ENCODE assay signal across 14 cellular contexts in the genomic region with DNA sequence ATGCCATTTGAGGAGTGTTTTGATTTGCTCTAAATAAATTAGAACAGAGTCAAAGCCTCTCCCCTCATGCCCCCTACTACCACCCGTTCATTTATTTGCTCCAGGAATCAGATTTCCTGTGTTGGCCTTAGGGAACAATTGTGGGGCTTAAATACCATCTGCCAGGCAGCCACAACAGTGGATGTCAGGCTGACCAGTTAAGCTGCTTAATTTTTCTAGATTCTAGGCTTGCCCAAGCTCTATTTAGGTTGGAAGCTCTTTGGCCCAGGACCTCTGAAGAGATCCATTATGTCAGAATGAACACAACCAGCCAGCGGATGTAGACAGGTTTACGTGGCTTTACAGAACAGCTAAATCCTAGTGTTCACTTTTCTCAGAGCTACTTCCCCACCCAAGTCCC. TPM values are rescaled to one million over a fixed set of nuclear protein-coding genes. Genes with fewer than 3 reads are reported as not detected.
DNase-seq lines count a peak whose midpoint lies in the region; ATAC-seq and TF ChIP-seq lines count a peak whose summit lies in the region.
"Had no signal": no experiment of that assay in that cellular context is flagged by ENCODE, and none has a peak within 500 bp of the region (broad histone marks: within the 10 kb centered on the region; RNA-seq: fewer than 3 reads in every experiment).

No MANE protein-coding gene starts in this region.

- intact Hi-C loops in left ventricle myocardium inferior (cut with micrococcal nuclease) = no loop called here
- intact Hi-C loops in heart right ventricle (cut with DNase I) = loop anchor here in 1 of 10 donors (5.0 kb wide), 1 partner anchor 88 kb away; the partner anchor contains the start of genes APOF and STAT2
- intact Hi-C loops in PC-3 (cut with micrococcal nuclease) = no loop called here

- peaks cover 6% of the 10 kb centered on the region for H3K27me3 Mint-ChIP-seq in endothelial cell (ENCODE audit: unreplicated experiment)
- no peaks in the 10 kb centered on the region for H3K27me3 Mint-ChIP-seq in type B pancreatic cell

- H3K9ac ChIP-seq in PC-3 (ENCODE audit: low read length) = no peak overlapping the region

- peak overlapping the region; percentile 90 for H3K27ac ChIP-seq in left ventricle myocardium inferior (replicated peaks)
- H3K27ac ChIP-seq in heart right ventricle = peak overlapping the region in 4 of 10 donors; percentile 85 to 92 (median 86)
- H3K27ac ChIP-seq in PC-3 (ENCODE audit: low read length) = no peak overlapping the region

- no peak for ATAC-seq in heart right ventricle
- no peak for ATAC-seq in PC-3
- no peak for ATAC-seq in GM21529 (IDR thresholded peaks at IDR 0.05; ENCODE audit: unreplicated experiment)

- peaks cover 20% of the 10 kb centered on the region for H3K4me1 ChIP-seq in left ventricle myocardium inferior
- H3K4me1 ChIP-seq in heart right ventricle = peaks cover 0 to 20% (median 11%) of the 10 kb centered on the region in 9 donors
- H3K4me1 ChIP-seq in PC-3 (ENCODE audit: insufficient read depth, low read length) = peaks cover 12% of the 10 kb centered on the region

- 90 to 92% methylated on average over 3 of the region's 3 CpGs for WGBS in heart right ventricle, 2 donors

- H3K4me3 Mint-ChIP-seq in endothelial cell (ENCODE audit: unreplicated experiment) (peak overlapping the region; percentile 92), type B pancreatic cell (peak overlapping the region; percentile 96)

- H3K9me3 ChIP-seq in left ventricle myocardium inferior (replicated peaks) (no peaks in the 10 kb centered on the region), heart right ventricle (no peaks in the 10 kb centered on the region), PC-3 (ENCODE audit: low read length) (no peaks in the 10 kb centered on the region)
- H3K9me3 ChIP-seq: right atrium auricular region, tibial nerve had no signal

- H3K9me2 ChIP-seq in PC-3 (replicated peaks; ENCODE audit: low read length) = no peaks in the 10 kb centered on the region

- no peak overlapping the region for H2AFZ ChIP-seq in PC-3 (ENCODE audit: low read length)

- peaks cover 12% of the 10 kb centered on the region for H3K79me2 ChIP-seq in PC-3 (ENCODE audit: low read length)

- CTCF ChIA-PET in PC-3 (lab: Charles Lee) = interaction anchor here (0.5 to 2.1 kb wide), 2 partner anchors 11 to 63 kb away, joined by 4 to 15 read pairs; no protein-coding TSS in a partner anchor

- no peaks in the 10 kb centered on the region for H3K36me3 ChIP-seq in left ventricle myocardium inferior
- H3K36me3 ChIP-seq in heart right ventricle = no peaks in the 10 kb centered on the region
- H3K36me3 ChIP-seq in PC-3 (ENCODE audit: low read depth, low read length) = no peaks in the 10 kb centered on the region
- H3K36me3 ChIP-seq: right atrium auricular region, tibial nerve had no signal

- H3K27me3 ChIP-seq in left ventricle myocardium inferior (ENCODE audit: low read depth) (peaks cover 6% of the 10 kb centered on the region), heart right ventricle (no peaks in the 10 kb centered on the region), PC-3 (ENCODE audit: low read length) (no peaks in the 10 kb centered on the region)
- H3K27me3 ChIP-seq: dorsolateral prefrontal cortex, right atrium auricular region, tibial nerve had no signal

- TF ChIP-seq CTCF in left ventricle myocardium inferior (IDR thresholded peaks at IDR 0.05; ENCODE audit: borderline replicate concordance) (no peak), heart right ventricle (IDR thresholded peaks at IDR 0.05) (no peak), PC-3 (conservative IDR thresholded peaks at IDR 0.05; ENCODE audit: low read depth, low read length) (no peak), endothelial cell (IDR thresholded peaks at IDR 0.05; ENCODE audit: unreplicated experiment) (no peak), type B pancreatic cell (conservative IDR thresholded peaks at IDR 0.05) (no peak)

- H3K4me3 ChIP-seq in left ventricle myocardium inferior (no peak overlapping the region), heart right ventricle (no peak overlapping the region), PC-3 (ENCODE audit: low read length) (no peak overlapping the region)

- H3K27ac Mint-ChIP-seq in endothelial cell (ENCODE audit: unreplicated experiment) (peak overlapping the region; percentile 98), type B pancreatic cell (no peak overlapping the region)

- 0 out of 2 replicates have a peak overlapping the region, but pooled peaks have one; percentile 80 for H3K4me2 ChIP-seq in PC-3 (ENCODE audit: low read length)

- DNase-seq in left ventricle myocardium inferior = no peak
- no peak for DNase-seq in heart right ventricle
- DNase-seq in PC-3 = no peak
- no peak for DNase-seq in endothelial cell (ENCODE audit: low spot score)
- no peak for DNase-seq in type B pancreatic cell (ENCODE audit: extremely low spot score, unreplicated experiment)
- no peak for DNase-seq in HuH-7 (ENCODE audit: low spot score)
- DNase-seq in H4 (ENCODE audit: low spot score) = no peak
- DNase-seq: dorsolateral prefrontal cortex, HCEC 1CT, OCI-M1 had no signal

- H3K9me3 Mint-ChIP-seq in endothelial cell (ENCODE audit: unreplicated experiment) (no peaks in the 10 kb centered on the region), type B pancreatic cell (no peaks in the 10 kb centered on the region)

- no peaks in the 10 kb centered on the region for H3F3A ChIP-seq in PC-3 (ENCODE audit: low read length, unreplicated experiment)

- BruUV-seq in PC-3 (replicated peaks; lab: Mats Ljungman, UMichigan) = no TSS peak

- H3K36me3 Mint-ChIP-seq in endothelial cell (ENCODE audit: low read depth, unreplicated experiment) (peaks cover 3% of the 10 kb centered on the region), type B pancreatic cell (peaks cover 9% of the 10 kb centered on the region)

- H4K20me1 ChIP-seq in PC-3 (ENCODE audit: low read length) = no peaks in the 10 kb centered on the region

- POLR2A ChIA-PET in PC-3 (lab: Charles Lee; ENCODE audit: unreplicated experiment) = interaction anchor here (0.6 kb wide), 1 partner anchor 10 kb away, joined by 18 read pairs; no protein-coding TSS in a partner anchor

- H3K4me1 Mint-ChIP-seq in endothelial cell (ENCODE audit: unreplicated experiment) = peaks cover 27% of the 10 kb centered on the region
- H3K4me1 Mint-ChIP-seq in type B pancreatic cell (ENCODE audit: unreplicated experiment) = peaks cover 19% of the 10 kb centered on the region

RNA-seq across cellular contexts. Expression of gene TIMELESS, which starts 1.0 kb away (rescaled TPM):
- total RNA-seq in left ventricle myocardium inferior = 2.2 TPM
- 1 to 10 TPM; 1.0 to 5.2 (median 2.0) TPM for total RNA-seq in heart right ventricle
- polyA plus RNA-seq in heart right ventricle = 1 to 10 TPM; 2.3 to 2.7 TPM
- total RNA-seq in PC-3 (2014; rRNA removed) = 26.5 and 29.5 TPM in 2 replicates
- 34.2 TPM for total RNA-seq in endothelial cell (ENCODE audit: unreplicated experiment)
- total RNA-seq in type B pancreatic cell (ENCODE audit: low replicate concordance) = 23.0 and 57.4 TPM in 2 replicates
- 9.8 and 12.7 TPM in 2 replicates for total RNA-seq in H4 (2014; rRNA removed; shearing (Covaris generic))

RNA-seq across cellular contexts. Expression of gene MIP, which starts 4.2 kb away (rescaled TPM):
- total RNA-seq in left ventricle myocardium inferior (not detected), heart right ventricle (under 1 TPM in 2 of 10 donors, not detected in 8; 0.09 to 0.30 TPM), PC-3 (2014; rRNA removed) (not detected in 2 replicates), endothelial cell (ENCODE audit: unreplicated experiment) (0.10 TPM), type B pancreatic cell (ENCODE audit: low replicate concordance) (not detected in 2 replicates)
- polyA plus RNA-seq in heart right ventricle = not detected
- 0.17 TPM in 1 of 2 replicates, not detected in the other for total RNA-seq in H4 (2014; rRNA removed; shearing (Covaris generic))
- total RNA-seq: glomerular endothelial cell, right atrium auricular region, tibial nerve had no signal

RNA-seq across cellular contexts. Expression of gene SPRYD4, which starts 18.1 kb away (rescaled TPM):
- total RNA-seq in left ventricle myocardium inferior (3.6 TPM), heart right ventricle (1 to 10 TPM; 3.0 to 5.0 (median 4.4) TPM), PC-3 (2014; rRNA removed) (3.4 and 3.7 TPM in 2 replicates), endothelial cell (ENCODE audit: unreplicated experiment) (2.0 TPM), type B pancreatic cell (ENCODE audit: low replicate concordance) (3.7 and 4.8 TPM in 2 replicates)
- 1 to 10 TPM; 1.9 to 2.3 TPM for polyA plus RNA-seq in heart right ventricle
- 1.6 and 1.8 TPM in 2 replicates for total RNA-seq in H4 (2014; rRNA removed; shearing (Covaris generic))

RNA-seq across cellular contexts. Expression of gene GLS2, which starts 37.7 kb away (rescaled TPM):
- total RNA-seq in left ventricle myocardium inferior (0.49 TPM), heart right ventricle (1 to 10 TPM in 2 of 10 donors, under 1 TPM in 8; 0.19 to 1.4 (median 0.52) TPM), PC-3 (2014; rRNA removed) (4.0 and 7.3 TPM in 2 replicates), endothelial cell (ENCODE audit: unreplicated experiment) (0.21 TPM), type B pancreatic cell (ENCODE audit: low replicate concordance) (6.7 and 7.0 TPM in 2 replicates)
- polyA plus RNA-seq in heart right ventricle = under 1 TPM; 0.22 to 0.59 TPM
- total RNA-seq in H4 (2014; rRNA removed; shearing (Covaris generic)) = not detected in 2 replicates
